29 cellular contexts compared by ENCODE assay signal in the genomic region with DNA sequence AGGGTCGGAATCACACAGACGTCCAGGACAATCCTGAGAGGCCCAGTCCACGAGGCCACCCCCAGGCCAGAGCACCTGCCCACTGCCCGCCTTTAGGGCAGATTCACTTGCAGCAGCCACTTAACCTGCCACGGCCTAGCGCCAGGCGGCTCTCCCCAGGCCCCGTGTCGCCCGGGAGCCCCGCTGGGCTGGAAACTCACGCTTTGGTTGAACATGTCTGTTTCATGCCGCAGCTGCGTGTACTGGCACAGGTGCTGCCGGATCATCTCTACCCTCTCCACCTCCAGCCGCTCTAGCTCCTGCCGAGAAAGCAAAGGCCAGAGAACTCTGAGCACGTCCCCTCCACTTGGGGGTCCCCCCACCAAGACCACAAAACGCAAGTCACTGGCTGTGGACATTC. TPM values are rescaled to one million over a fixed set of nuclear protein-coding genes. Genes with fewer than 3 reads are reported as not detected.
"Had no signal": no experiment of that assay in that cellular context is flagged by ENCODE, and none has a peak within 500 bp of the region (broad histone marks: within the 10 kb centered on the region; RNA-seq: fewer than 3 reads in every experiment).

No MANE protein-coding gene starts in this region.

- H3K27ac ChIP-seq: HL-60, KMS-11, RWPE1 had no signal

- H3K9me3 ChIP-seq: SK-N-SH had no signal

- DNase-seq: MV-4-11; NCI-H1048; NCI-H1105; NCI-H1436 treated with DMSO at 0.1 percent for 48 hours; NCI-H1694; NCI-H187 treated with DMSO at 0.1 percent for 48 hours; NCI-H2029 treated with DMSO at 0.1 percent for 48 hours; NCI-H2171 treated with DMSO at 0.1 percent for 48 hours; NCI-H2227 treated with DMSO at 0.1 percent for 48 hours; NCI-H524; NCI-H526 treated with DMSO at 0.1 percent for 48 hours; NCI-H748 treated with DMSO at 0.1 percent for 48 hours; NK-92 treated with Interleukin-12 subunit alpha and Interleukin-12 subunit beta, amount 100 ng/mL, for 24 hours; PC-3; SHP77; SK-N-SH; SW 1271; T-cell had no signal

- H3K4me2 ChIP-seq: KMS-11, SK-N-SH had no signal

- H3K9ac ChIP-seq: KMS-11, SK-N-SH had no signal

- H3K4me3 ChIP-seq: K562 had no signal

- ATAC-seq: K562, Panc1, PC-3, T-cell had no signal

RNA-seq across cellular contexts. Expression of a gene that starts 12.7 kb away (rescaled TPM):
- total RNA-seq: K562, LHCN-M2, MCF 10A, NCI-H460, OCI-LY7, PC-3, SK-MEL-5 had no signal
- polyA plus RNA-seq: IgD-negative memory B cell, K562, SK-N-SH had no signal
